Comparison of ENCODE assay signal across 32 cellular contexts in the genomic region with DNA sequence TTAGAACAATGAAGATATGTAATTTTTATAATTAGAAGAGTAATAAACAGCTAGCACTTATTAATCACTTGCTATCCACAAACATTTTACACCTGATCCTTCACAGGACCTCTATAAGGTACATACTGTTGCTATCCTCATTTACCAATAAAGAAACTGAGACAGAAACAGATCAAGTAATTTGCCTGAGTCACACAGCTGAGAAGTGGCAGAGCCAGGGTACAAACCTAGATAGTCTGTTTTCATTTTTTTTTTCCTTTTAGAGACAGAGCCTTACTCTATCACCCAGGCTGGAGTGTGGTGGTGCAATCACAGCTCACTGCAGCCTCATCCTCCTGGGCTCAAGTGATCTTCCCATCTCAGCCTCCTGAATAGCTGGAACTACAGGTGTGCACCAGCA.
"Had no signal": no experiment of that assay in that cellular context is flagged by ENCODE, and none has a peak within 500 bp of the region (broad histone marks: within the 10 kb centered on the region; RNA-seq: fewer than 3 reads in every experiment).

No MANE protein-coding gene starts in this region.

- H3K27ac ChIP-seq: adrenal gland, ascending aorta, body of pancreas, brain microvascular endothelial cell, breast epithelium, cardiac muscle cell had no signal

- H3K4me3 ChIP-seq: adrenal gland, ascending aorta, body of pancreas, breast epithelium, cardiac muscle cell had no signal

- H3K4me1 ChIP-seq: adrenal gland, ascending aorta, body of pancreas, breast epithelium had no signal

- H3K36me3 ChIP-seq: adrenal gland, ascending aorta, brain microvascular endothelial cell, breast epithelium, cardiac muscle cell had no signal

- H3K27me3 ChIP-seq: ascending aorta, body of pancreas, brain microvascular endothelial cell, breast epithelium, cardiac muscle cell had no signal

- ATAC-seq: activated naive CD4-positive, alpha-beta T cell treated with anti-CD3 and anti-CD28 coated beads, Interleukin-2, amount 50 U/mL, for 72 hours; activated naive CD8-positive, alpha-beta T cell treated with anti-CD3 and anti-CD28 coated beads, Interleukin-2, amount 50 U/mL, for 24 hours; activated T-cell treated with anti-CD3 and anti-CD28 coated beads, Interleukin-2, amount 50 U/mL, for 4 hours; activated T-cell treated with anti-CD3 and anti-CD28 coated beads, Interleukin-2, amount 50 U/mL, for 72 hours; activated T-helper 17 cell treated with anti-CD3 and anti-CD28 coated beads, Interleukin-2, amount 50 U/mL, for 72 hours; body of pancreas had no signal

- H3K9me3 ChIP-seq: adrenal gland, ascending aorta, body of pancreas, breast epithelium had no signal

- DNase-seq: activated effector memory CD4-positive, alpha-beta T cell treated with anti-CD3 and anti-CD28 coated beads, Interleukin-2, amount 50 U/mL, for 16 hours; activated effector memory CD4-positive, alpha-beta T cell treated with Interleukin-2 at 50 U/mL for 16 hours; activated gamma-delta T cell; activated gamma-delta T cell treated with Interleukin-2 at 50 U/mL for 16 hours; activated naive CD4-positive, alpha-beta T cell; activated naive CD4-positive, alpha-beta T cell treated with anti-CD3 and anti-CD28 coated beads for 36 hours; activated naive CD4-positive, alpha-beta T cell treated with anti-CD3 and anti-CD28 coated beads, Interleukin-2, amount 10 ng/mL, durations not matched to agents 7 days and 5 days; activated naive CD4-positive, alpha-beta T cell treated with anti-CD3 and anti-CD28 coated beads, Interleukin-2, amount 50 U/mL, for 16 hours; activated naive CD4-positive, alpha-beta T cell treated with Interleukin-2 at 50 U/mL for 16 hours; activated naive CD8-positive, alpha-beta T cell treated with anti-CD3 and anti-CD28 coated beads for 36 hours; activated naive CD8-positive, alpha-beta T cell treated with anti-CD3 and anti-CD28 coated beads, Interleukin-2, amount 10 ng/mL, durations not matched to agents 7 days and 5 days; activated naive CD8-positive, alpha-beta T cell treated with anti-CD3 and anti-CD28 coated beads, Interleukin-2, amount 50 U/mL, for 24 hours; activated T-cell treated with anti-CD3 and anti-CD28 coated beads, Interleukin-2, amount 50 U/mL, for 1 hour; activated T-cell treated with anti-CD3 and anti-CD28 coated beads, Interleukin-2, amount 50 U/mL, for 24 hours; activated T-cell treated with anti-CD3 and anti-CD28 coated beads, Interleukin-2, amount 50 U/mL, for 4 hours; activated T-cell treated with anti-CD3 and anti-CD28 coated beads, Interleukin-2, amount 50 U/mL, for 48 hours; activated T-cell treated with anti-CD3 and anti-CD28 coated beads, Interleukin-2, amount 50 U/mL, for 72 hours; adrenal gland; amniotic stem cell; amygdala; anterior cingulate cortex; aorta; body of pancreas; brain microvascular endothelial cell; caudate nucleus; central memory CD4-positive, alpha-beta T cell; cerebellar nuclear complex had no signal
